ENCODE assay signal across 22 cellular contexts in the genomic region with DNA sequence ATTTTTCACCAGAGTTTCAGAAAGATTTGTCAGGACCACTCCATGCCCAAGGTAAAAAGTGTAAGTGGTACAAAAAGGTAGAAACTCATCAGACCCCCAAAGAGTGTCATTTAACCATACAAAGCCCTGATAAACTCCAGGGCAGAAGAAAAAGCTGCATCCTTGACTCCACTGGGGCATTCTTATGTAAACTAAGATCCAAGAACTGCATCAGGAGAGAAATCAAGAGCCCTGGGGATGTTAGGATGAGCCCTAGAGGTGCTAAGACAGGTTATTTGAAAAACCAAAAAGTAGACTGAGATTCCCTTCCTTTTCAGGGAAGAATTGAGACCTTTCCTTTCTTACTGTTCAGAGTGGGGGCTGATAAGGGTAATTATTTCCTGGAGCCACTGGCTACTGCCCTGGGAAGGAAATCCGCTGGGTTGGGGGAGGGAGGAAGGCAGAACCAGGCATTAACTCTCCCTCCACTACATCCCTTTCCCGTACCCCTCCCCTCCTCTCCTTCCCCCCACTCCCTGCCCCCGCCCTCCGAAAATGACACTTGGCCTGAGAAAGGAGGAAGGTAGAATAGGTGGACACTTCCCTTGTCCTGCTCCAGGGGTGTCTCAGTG. TPM values are rescaled to one million over a fixed set of nuclear protein-coding genes. Genes with fewer than 3 reads are reported as not detected.
A peak's percentile ranks its signal among the peaks of the same experiment; 100 is the strongest.
DNase-seq lines count a peak whose midpoint lies in the region; ATAC-seq and TF ChIP-seq lines count a peak whose summit lies in the region.
"Had no signal": no experiment of that assay in that cellular context is flagged by ENCODE, and none has a peak within 500 bp of the region (broad histone marks: within the 10 kb centered on the region; RNA-seq: fewer than 3 reads in every experiment).

No MANE protein-coding gene starts in this region.

- ATAC-seq in Right ventricle myocardium inferior = no peak
- ATAC-seq in lower lobe of right lung = no peak
- ATAC-seq in effector memory CD8-positive, alpha-beta T cell (replicated peaks) = no peak
- ATAC-seq in GM21737 (IDR thresholded peaks at IDR 0.05; ENCODE audit: unreplicated experiment) = no peak
- ATAC-seq: activated T-cell treated with anti-CD3 and anti-CD28 coated beads, Interleukin-2, amount 50 U/mL, for 4 hours had no signal

- 69% methylated on average over 4 of the region's 4 CpGs for WGBS in esophagus muscularis mucosa

- H3K27me3 Mint-ChIP-seq in effector memory CD8-positive, alpha-beta T cell = no peaks in the 10 kb centered on the region
- H3K27me3 Mint-ChIP-seq: activated CD4-positive, alpha-beta T cell treated with anti-CD3 and anti-CD28 coated beads, Interleukin-2, amount 10 ng/mL, durations not matched to agents 24 days and 14 days; CD4-positive, alpha-beta memory T cell had no signal

- no peaks in the 10 kb centered on the region for H3K27me3 ChIP-seq in left ventricle myocardium inferior (ENCODE audit: low read depth)
- no peaks in the 10 kb centered on the region for H3K27me3 ChIP-seq in esophagus muscularis mucosa
- H3K27me3 ChIP-seq in lower lobe of right lung (ENCODE audit: low read depth) = no peaks in the 10 kb centered on the region
- H3K27me3 ChIP-seq in uterus = no peaks in the 10 kb centered on the region
- H3K27me3 ChIP-seq: breast epithelium had no signal

- H3K9me3 ChIP-seq in left ventricle myocardium inferior (replicated peaks) (no peaks in the 10 kb centered on the region), esophagus muscularis mucosa (no peaks in the 10 kb centered on the region), lower lobe of right lung (no peaks in the 10 kb centered on the region), uterus (no peaks in the 10 kb centered on the region)
- H3K9me3 ChIP-seq: breast epithelium had no signal

- TF ChIP-seq POLR2A in esophagus muscularis mucosa (IDR thresholded peaks at IDR 0.05; ENCODE audit: low read depth) (no peak), uterus (IDR thresholded peaks at IDR 0.05) (no peak)

- no peaks in the 10 kb centered on the region for H3K9me3 Mint-ChIP-seq in effector memory CD8-positive, alpha-beta T cell
- H3K9me3 Mint-ChIP-seq: activated CD4-positive, alpha-beta T cell treated with anti-CD3 and anti-CD28 coated beads, Interleukin-2, amount 10 ng/mL, durations not matched to agents 24 days and 14 days; activated naive CD4-positive, alpha-beta T cell treated with anti-CD3 and anti-CD28 coated beads for 36 hours; activated T-cell treated with anti-CD3 and anti-CD28 coated beads, Interleukin-2, amount 50 U/mL, for 4 hours; CD4-positive, alpha-beta memory T cell had no signal

- peaks cover 37% of the 10 kb centered on the region for H3K4me1 ChIP-seq in left ventricle myocardium inferior
- H3K4me1 ChIP-seq in esophagus muscularis mucosa = peaks cover 22 to 33% (median 30%) of the 10 kb centered on the region in 4 donors
- peaks cover 16% of the 10 kb centered on the region for H3K4me1 ChIP-seq in lower lobe of right lung
- no peaks in the 10 kb centered on the region for H3K4me1 ChIP-seq in uterus
- H3K4me1 ChIP-seq: breast epithelium had no signal

- no peak for DNase-seq in left ventricle myocardium inferior
- DNase-seq in Right ventricle myocardium inferior (ENCODE audit: missing footprints) = no peak
- no peak for DNase-seq in esophagus muscularis mucosa (ENCODE audit: extremely low spot score)
- DNase-seq in lower lobe of right lung = no peak
- no peak for DNase-seq in uterus
- no peak for DNase-seq in activated effector memory CD4-positive, alpha-beta T cell treated with anti-CD3 and anti-CD28 coated beads, Interleukin-2, amount 50 U/mL, for 16 hours
- no peak for DNase-seq in effector memory CD8-positive, alpha-beta T cell
- DNase-seq: activated CD4-positive, alpha-beta T cell treated with anti-CD3 and anti-CD28 coated beads, Interleukin-2, amount 10 ng/mL, durations not matched to agents 24 days and 14 days; activated naive CD4-positive, alpha-beta T cell treated with anti-CD3 and anti-CD28 coated beads for 36 hours; activated T-cell treated with anti-CD3 and anti-CD28 coated beads, Interleukin-2, amount 50 U/mL, for 4 hours; AML-193; amniotic stem cell; CD4-positive, alpha-beta memory T cell; GM23248; mammary epithelial cell; NCI-H1694; occipital lobe; retina; small intestine; stimulated activated CD4-positive, alpha-beta T cell treated with anti-CD3 and anti-CD28 coated beads, Interleukin-1b, Interleukin-23, amount 100 ng/mL, for 48 hours had no signal

- TF ChIP-seq EP300 in esophagus muscularis mucosa (IDR thresholded peaks at IDR 0.05) = no peak

- no peak overlapping the region for H3K4me3 Mint-ChIP-seq in effector memory CD8-positive, alpha-beta T cell
- H3K4me3 Mint-ChIP-seq: activated CD4-positive, alpha-beta T cell treated with anti-CD3 and anti-CD28 coated beads, Interleukin-2, amount 10 ng/mL, durations not matched to agents 24 days and 14 days; activated naive CD4-positive, alpha-beta T cell treated with anti-CD3 and anti-CD28 coated beads for 36 hours; activated T-cell treated with anti-CD3 and anti-CD28 coated beads, Interleukin-2, amount 50 U/mL, for 4 hours; CD4-positive, alpha-beta memory T cell had no signal

- H3K4me1 Mint-ChIP-seq in effector memory CD8-positive, alpha-beta T cell (ENCODE audit: low read depth in 2 of 2) = no peaks in the 10 kb centered on the region
- H3K4me1 Mint-ChIP-seq: activated CD4-positive, alpha-beta T cell treated with anti-CD3 and anti-CD28 coated beads, Interleukin-2, amount 10 ng/mL, durations not matched to agents 24 days and 14 days had no signal

- peak overlapping the region; percentile 62 for H3K27ac ChIP-seq in left ventricle myocardium inferior (replicated peaks)
- H3K27ac ChIP-seq in esophagus muscularis mucosa (replicated peaks in 1 of 4) = peak overlapping the region; percentile 16 to 58 (median 42)
- H3K27ac ChIP-seq in lower lobe of right lung = peak overlapping the region; percentile 13
- H3K27ac ChIP-seq in uterus = peak overlapping the region; percentile 18 to 54
- H3K27ac ChIP-seq: GM23248 had no signal

- TF ChIP-seq CTCF in left ventricle myocardium inferior (IDR thresholded peaks at IDR 0.05; ENCODE audit: borderline replicate concordance) = no peak
- TF ChIP-seq CTCF in esophagus muscularis mucosa (IDR thresholded peaks at IDR 0.05) = no peak
- no peak for TF ChIP-seq CTCF in lower lobe of right lung (IDR thresholded peaks at IDR 0.05)
- no peak for TF ChIP-seq CTCF in uterus (IDR thresholded peaks at IDR 0.05)

- H3K36me3 Mint-ChIP-seq in effector memory CD8-positive, alpha-beta T cell (ENCODE audit: insufficient read depth) = no peaks in the 10 kb centered on the region
- H3K36me3 Mint-ChIP-seq: CD4-positive, alpha-beta memory T cell had no signal

- H3K4me3 ChIP-seq in left ventricle myocardium inferior (no peak overlapping the region), esophagus muscularis mucosa (no peak overlapping the region), lower lobe of right lung (no peak overlapping the region), uterus (no peak overlapping the region)
- H3K4me3 ChIP-seq: breast epithelium, GM23248 had no signal

- H3K36me3 ChIP-seq in left ventricle myocardium inferior = no peaks in the 10 kb centered on the region
- H3K36me3 ChIP-seq in esophagus muscularis mucosa = no peaks in the 10 kb centered on the region
- no peaks in the 10 kb centered on the region for H3K36me3 ChIP-seq in lower lobe of right lung
- no peaks in the 10 kb centered on the region for H3K36me3 ChIP-seq in uterus
- H3K36me3 ChIP-seq: breast epithelium had no signal

- H3K27ac Mint-ChIP-seq in effector memory CD8-positive, alpha-beta T cell = no peak overlapping the region
- H3K27ac Mint-ChIP-seq: activated CD4-positive, alpha-beta T cell treated with anti-CD3 and anti-CD28 coated beads, Interleukin-2, amount 10 ng/mL, durations not matched to agents 24 days and 14 days; activated naive CD4-positive, alpha-beta T cell treated with anti-CD3 and anti-CD28 coated beads for 36 hours had no signal

- intact Hi-C loops in left ventricle myocardium inferior (cut with micrococcal nuclease) = no loop called here
- intact Hi-C loops in Right ventricle myocardium inferior (cut with DNase I) = no loop called here
- intact Hi-C loops in esophagus muscularis mucosa (cut with DNase I) = no loop called here
- intact Hi-C loops in lower lobe of right lung (cut with DNase I) = no loop called here
- intact Hi-C loops in uterus (cut with DNase I; ENCODE audit: low total_unique reads) = no loop called here

RNA-seq across cellular contexts. Expression of gene FXN, which starts 54.7 kb away (rescaled TPM):
- 43.4 TPM for total RNA-seq in left ventricle myocardium inferior
- 36.6 TPM for total RNA-seq in Right ventricle myocardium inferior
- total RNA-seq in esophagus muscularis mucosa = 10 to 100 TPM in 2 of 4 donors, 1 to 10 TPM in 2; 4.2 to 15.2 (median 9.6) TPM
- 10.9 TPM for total RNA-seq in lower lobe of right lung
- 10 to 100 TPM in 3 of 4 donors, 1 to 10 TPM in 1; 5.9 to 20.3 (median 18.5) TPM for total RNA-seq in uterus
